In the genomic region with DNA sequence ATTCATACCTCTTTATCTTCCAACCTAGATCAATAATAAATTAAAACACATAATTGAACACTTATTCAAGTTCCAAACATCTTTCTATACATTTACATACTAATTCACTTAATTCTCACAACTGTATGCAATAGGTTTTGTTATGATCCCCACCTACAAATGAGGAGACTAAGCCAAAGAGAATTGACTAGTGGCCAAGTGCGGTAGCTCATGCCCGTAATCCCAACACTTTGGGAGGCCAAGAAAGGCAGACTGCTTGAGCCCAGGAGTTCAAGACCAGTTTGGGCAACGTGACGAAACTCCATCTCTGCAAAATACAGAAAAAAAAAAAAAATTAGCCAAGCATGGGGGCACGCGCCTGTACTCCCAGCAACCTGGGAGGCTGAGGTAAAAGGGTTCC, we compare ENCODE assay signal across 1 cellular context.
TF ChIP-seq lines count a peak whose summit lies in the region.

No MANE protein-coding gene starts in this region.

TF ChIP-seq in WTC11, 78 proteins besides CTCF, POLR2A, EP300 and RAD21 (continued from another document):
- TF ChIP-seq, protein P1, sequence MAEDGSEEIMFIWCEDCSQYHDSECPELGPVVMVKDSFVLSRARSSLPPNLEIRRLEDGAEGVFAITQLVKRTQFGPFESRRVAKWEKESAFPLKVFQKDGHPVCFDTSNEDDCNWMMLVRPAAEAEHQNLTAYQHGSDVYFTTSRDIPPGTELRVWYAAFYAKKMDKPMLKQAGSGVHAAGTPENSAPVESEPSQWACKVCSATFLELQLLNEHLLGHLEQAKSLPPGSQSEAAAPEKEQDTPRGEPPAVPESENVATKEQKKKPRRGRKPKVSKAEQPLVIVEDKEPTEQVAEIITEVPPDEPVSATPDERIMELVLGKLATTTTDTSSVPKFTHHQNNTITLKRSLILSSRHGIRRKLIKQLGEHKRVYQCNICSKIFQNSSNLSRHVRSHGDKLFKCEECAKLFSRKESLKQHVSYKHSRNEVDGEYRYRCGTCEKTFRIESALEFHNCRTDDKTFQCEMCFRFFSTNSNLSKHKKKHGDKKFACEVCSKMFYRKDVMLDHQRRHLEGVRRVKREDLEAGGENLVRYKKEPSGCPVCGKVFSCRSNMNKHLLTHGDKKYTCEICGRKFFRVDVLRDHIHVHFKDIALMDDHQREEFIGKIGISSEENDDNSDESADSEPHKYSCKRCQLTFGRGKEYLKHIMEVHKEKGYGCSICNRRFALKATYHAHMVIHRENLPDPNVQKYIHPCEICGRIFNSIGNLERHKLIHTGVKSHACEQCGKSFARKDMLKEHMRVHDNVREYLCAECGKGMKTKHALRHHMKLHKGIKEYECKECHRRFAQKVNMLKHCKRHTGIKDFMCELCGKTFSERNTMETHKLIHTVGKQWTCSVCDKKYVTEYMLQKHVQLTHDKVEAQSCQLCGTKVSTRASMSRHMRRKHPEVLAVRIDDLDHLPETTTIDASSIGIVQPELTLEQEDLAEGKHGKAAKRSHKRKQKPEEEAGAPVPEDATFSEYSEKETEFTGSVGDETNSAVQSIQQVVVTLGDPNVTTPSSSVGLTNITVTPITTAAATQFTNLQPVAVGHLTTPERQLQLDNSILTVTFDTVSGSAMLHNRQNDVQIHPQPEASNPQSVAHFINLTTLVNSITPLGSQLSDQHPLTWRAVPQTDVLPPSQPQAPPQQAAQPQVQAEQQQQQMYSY (CRISPR knock-in tag; IDR thresholded peaks at IDR 0.05): no peak
- TF ChIP-seq IRF2 (CRISPR knock-in tag; IDR thresholded peaks at IDR 0.05; ENCODE audit: borderline replicate concordance, low read depth): no peak
- TF ChIP-seq OVOL2 (CRISPR knock-in tag; IDR thresholded peaks at IDR 0.05; ENCODE audit: borderline replicate concordance): no peak
- TF ChIP-seq, protein P2, sequence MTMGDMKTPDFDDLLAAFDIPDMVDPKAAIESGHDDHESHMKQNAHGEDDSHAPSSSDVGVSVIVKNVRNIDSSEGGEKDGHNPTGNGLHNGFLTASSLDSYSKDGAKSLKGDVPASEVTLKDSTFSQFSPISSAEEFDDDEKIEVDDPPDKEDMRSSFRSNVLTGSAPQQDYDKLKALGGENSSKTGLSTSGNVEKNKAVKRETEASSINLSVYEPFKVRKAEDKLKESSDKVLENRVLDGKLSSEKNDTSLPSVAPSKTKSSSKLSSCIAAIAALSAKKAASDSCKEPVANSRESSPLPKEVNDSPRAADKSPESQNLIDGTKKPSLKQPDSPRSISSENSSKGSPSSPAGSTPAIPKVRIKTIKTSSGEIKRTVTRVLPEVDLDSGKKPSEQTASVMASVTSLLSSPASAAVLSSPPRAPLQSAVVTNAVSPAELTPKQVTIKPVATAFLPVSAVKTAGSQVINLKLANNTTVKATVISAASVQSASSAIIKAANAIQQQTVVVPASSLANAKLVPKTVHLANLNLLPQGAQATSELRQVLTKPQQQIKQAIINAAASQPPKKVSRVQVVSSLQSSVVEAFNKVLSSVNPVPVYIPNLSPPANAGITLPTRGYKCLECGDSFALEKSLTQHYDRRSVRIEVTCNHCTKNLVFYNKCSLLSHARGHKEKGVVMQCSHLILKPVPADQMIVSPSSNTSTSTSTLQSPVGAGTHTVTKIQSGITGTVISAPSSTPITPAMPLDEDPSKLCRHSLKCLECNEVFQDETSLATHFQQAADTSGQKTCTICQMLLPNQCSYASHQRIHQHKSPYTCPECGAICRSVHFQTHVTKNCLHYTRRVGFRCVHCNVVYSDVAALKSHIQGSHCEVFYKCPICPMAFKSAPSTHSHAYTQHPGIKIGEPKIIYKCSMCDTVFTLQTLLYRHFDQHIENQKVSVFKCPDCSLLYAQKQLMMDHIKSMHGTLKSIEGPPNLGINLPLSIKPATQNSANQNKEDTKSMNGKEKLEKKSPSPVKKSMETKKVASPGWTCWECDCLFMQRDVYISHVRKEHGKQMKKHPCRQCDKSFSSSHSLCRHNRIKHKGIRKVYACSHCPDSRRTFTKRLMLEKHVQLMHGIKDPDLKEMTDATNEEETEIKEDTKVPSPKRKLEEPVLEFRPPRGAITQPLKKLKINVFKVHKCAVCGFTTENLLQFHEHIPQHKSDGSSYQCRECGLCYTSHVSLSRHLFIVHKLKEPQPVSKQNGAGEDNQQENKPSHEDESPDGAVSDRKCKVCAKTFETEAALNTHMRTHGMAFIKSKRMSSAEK (CRISPR knock-in tag; IDR thresholded peaks at IDR 0.05; ENCODE audit: borderline replicate concordance): no peak
- TF ChIP-seq, protein P3, sequence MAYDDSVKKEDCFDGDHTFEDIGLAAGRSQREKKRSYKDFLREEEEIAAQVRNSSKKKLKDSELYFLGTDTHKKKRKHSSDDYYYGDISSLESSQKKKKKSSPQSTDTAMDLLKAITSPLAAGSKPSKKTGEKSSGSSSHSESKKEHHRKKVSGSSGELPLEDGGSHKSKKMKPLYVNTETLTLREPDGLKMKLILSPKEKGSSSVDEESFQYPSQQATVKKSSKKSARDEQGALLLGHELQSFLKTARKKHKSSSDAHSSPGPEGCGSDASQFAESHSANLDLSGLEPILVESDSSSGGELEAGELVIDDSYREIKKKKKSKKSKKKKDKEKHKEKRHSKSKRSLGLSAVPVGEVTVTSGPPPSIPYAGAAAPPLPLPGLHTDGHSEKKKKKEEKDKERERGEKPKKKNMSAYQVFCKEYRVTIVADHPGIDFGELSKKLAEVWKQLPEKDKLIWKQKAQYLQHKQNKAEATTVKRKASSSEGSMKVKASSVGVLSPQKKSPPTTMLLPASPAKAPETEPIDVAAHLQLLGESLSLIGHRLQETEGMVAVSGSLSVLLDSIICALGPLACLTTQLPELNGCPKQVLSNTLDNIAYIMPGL (CRISPR knock-in tag; IDR thresholded peaks at IDR 0.05): no peak
- no peak for TF ChIP-seq ZNF219 (CRISPR knock-in tag; IDR thresholded peaks at IDR 0.05; ENCODE audit: borderline replicate concordance)
- TF ChIP-seq CBFB (CRISPR knock-in tag; IDR thresholded peaks at IDR 0.05; ENCODE audit: low read depth): no peak
- TF ChIP-seq, protein P4, sequence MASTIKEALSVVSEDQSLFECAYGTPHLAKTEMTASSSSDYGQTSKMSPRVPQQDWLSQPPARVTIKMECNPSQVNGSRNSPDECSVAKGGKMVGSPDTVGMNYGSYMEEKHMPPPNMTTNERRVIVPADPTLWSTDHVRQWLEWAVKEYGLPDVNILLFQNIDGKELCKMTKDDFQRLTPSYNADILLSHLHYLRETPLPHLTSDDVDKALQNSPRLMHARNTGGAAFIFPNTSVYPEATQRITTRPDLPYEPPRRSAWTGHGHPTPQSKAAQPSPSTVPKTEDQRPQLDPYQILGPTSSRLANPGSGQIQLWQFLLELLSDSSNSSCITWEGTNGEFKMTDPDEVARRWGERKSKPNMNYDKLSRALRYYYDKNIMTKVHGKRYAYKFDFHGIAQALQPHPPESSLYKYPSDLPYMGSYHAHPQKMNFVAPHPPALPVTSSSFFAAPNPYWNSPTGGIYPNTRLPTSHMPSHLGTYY (CRISPR knock-in tag; IDR thresholded peaks at IDR 0.05): no peak
- TF ChIP-seq, protein P5, sequence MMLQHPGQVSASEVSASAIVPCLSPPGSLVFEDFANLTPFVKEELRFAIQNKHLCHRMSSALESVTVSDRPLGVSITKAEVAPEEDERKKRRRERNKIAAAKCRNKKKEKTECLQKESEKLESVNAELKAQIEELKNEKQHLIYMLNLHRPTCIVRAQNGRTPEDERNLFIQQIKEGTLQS (CRISPR knock-in tag; conservative IDR thresholded peaks at IDR 0.05): no peak
- TF ChIP-seq, protein P6, sequence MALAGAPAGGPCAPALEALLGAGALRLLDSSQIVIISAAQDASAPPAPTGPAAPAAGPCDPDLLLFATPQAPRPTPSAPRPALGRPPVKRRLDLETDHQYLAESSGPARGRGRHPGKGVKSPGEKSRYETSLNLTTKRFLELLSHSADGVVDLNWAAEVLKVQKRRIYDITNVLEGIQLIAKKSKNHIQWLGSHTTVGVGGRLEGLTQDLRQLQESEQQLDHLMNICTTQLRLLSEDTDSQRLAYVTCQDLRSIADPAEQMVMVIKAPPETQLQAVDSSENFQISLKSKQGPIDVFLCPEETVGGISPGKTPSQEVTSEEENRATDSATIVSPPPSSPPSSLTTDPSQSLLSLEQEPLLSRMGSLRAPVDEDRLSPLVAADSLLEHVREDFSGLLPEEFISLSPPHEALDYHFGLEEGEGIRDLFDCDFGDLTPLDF (CRISPR knock-in tag; IDR thresholded peaks at IDR 0.05): no peak
- TF ChIP-seq, protein P7, sequence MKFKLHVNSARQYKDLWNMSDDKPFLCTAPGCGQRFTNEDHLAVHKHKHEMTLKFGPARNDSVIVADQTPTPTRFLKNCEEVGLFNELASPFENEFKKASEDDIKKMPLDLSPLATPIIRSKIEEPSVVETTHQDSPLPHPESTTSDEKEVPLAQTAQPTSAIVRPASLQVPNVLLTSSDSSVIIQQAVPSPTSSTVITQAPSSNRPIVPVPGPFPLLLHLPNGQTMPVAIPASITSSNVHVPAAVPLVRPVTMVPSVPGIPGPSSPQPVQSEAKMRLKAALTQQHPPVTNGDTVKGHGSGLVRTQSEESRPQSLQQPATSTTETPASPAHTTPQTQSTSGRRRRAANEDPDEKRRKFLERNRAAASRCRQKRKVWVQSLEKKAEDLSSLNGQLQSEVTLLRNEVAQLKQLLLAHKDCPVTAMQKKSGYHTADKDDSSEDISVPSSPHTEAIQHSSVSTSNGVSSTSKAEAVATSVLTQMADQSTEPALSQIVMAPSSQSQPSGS (CRISPR knock-in tag; IDR thresholded peaks at IDR 0.05; ENCODE audit: borderline replicate concordance, low read depth): no peak
- TF ChIP-seq TP53 (CRISPR knock-in tag; IDR thresholded peaks at IDR 0.05): no peak
- no peak for TF ChIP-seq KAT7 (CRISPR knock-in tag; IDR thresholded peaks at IDR 0.05; ENCODE audit: borderline replicate concordance)
- no peak for TF ChIP-seq ZNF423 (CRISPR knock-in tag; IDR thresholded peaks at IDR 0.05)
